Comparison of ENCODE assay signal across 9 cellular contexts in genomic region chr11:35615911-35616900, GRCh38. TPM values are rescaled to one million over a fixed set of nuclear protein-coding genes. Genes with fewer than 3 reads are reported as not detected.
DNase-seq lines count a peak whose midpoint lies in the region; ATAC-seq and TF ChIP-seq lines count a peak whose summit lies in the region.
"Had no signal": no experiment of that assay in that cellular context is flagged by ENCODE, and none has a peak within 500 bp of the region (broad histone marks: within the 10 kb centered on the region; RNA-seq: fewer than 3 reads in every experiment).

No MANE protein-coding gene starts in this region.

- no peaks in the 10 kb centered on the region for H3K36me3 Mint-ChIP-seq in activated naive CD8-positive, alpha-beta T cell treated with anti-CD3 and anti-CD28 coated beads, Interleukin-2, amount 50 U/mL, for 24 hours (ENCODE audit: low read depth)
- H3K36me3 Mint-ChIP-seq in activated naive CD8-positive, alpha-beta T cell treated with anti-CD3 and anti-CD28 coated beads for 36 hours, result no peaks in the 10 kb centered on the region
- no peaks in the 10 kb centered on the region for H3K36me3 Mint-ChIP-seq in effector memory CD8-positive, alpha-beta T cell (ENCODE audit: insufficient read depth)
- no peaks in the 10 kb centered on the region for H3K36me3 Mint-ChIP-seq in natural killer cell

- H3K27me3 Mint-ChIP-seq in activated naive CD8-positive, alpha-beta T cell treated with anti-CD3 and anti-CD28 coated beads, Interleukin-2, amount 50 U/mL, for 24 hours, result peaks cover 51% of the 10 kb centered on the region
- H3K27me3 Mint-ChIP-seq in activated naive CD8-positive, alpha-beta T cell treated with anti-CD3 and anti-CD28 coated beads for 36 hours, result peaks cover 59% of the 10 kb centered on the region
- H3K27me3 Mint-ChIP-seq in effector memory CD8-positive, alpha-beta T cell, result peaks cover 74 to 85% of the 10 kb centered on the region in 2 donors
- peaks cover 41 to 82% of the 10 kb centered on the region in 2 donors for H3K27me3 Mint-ChIP-seq in natural killer cell (ENCODE audit: low read depth in 2 of 2)

- DNase-seq in activated naive CD8-positive, alpha-beta T cell treated with anti-CD3 and anti-CD28 coated beads, Interleukin-2, amount 50 U/mL, for 24 hours, result peak; percentile 6
- DNase-seq in activated naive CD8-positive, alpha-beta T cell treated with anti-CD3 and anti-CD28 coated beads for 36 hours, result no peak
- DNase-seq in LNCaP clone FGC (ENCODE audit: low read depth), result no peak
- peak; percentile 49 for DNase-seq in RPMI8226
- DNase-seq in effector memory CD8-positive, alpha-beta T cell, result peak in 1 of 3 experiments; percentile 15
- DNase-seq in natural killer cell, result no peak
- no peak for DNase-seq in T1000 (lab: John Stamatoyannopoulos, UW)

- H3K4me1 Mint-ChIP-seq in activated naive CD8-positive, alpha-beta T cell treated with anti-CD3 and anti-CD28 coated beads, Interleukin-2, amount 50 U/mL, for 24 hours, result peaks cover 14% of the 10 kb centered on the region
- peaks cover 6% of the 10 kb centered on the region for H3K4me1 Mint-ChIP-seq in activated naive CD8-positive, alpha-beta T cell treated with anti-CD3 and anti-CD28 coated beads for 36 hours
- peaks cover 3 to 5% of the 10 kb centered on the region in 2 donors for H3K4me1 Mint-ChIP-seq in effector memory CD8-positive, alpha-beta T cell (ENCODE audit: low read depth in 2 of 2)
- H3K4me1 Mint-ChIP-seq in natural killer cell, result peaks cover 3 to 5% of the 10 kb centered on the region in 2 donors

- H3K4me3 Mint-ChIP-seq in activated naive CD8-positive, alpha-beta T cell treated with anti-CD3 and anti-CD28 coated beads, Interleukin-2, amount 50 U/mL, for 24 hours, result no peak overlapping the region
- H3K4me3 Mint-ChIP-seq in activated naive CD8-positive, alpha-beta T cell treated with anti-CD3 and anti-CD28 coated beads for 36 hours, result no peak overlapping the region
- H3K4me3 Mint-ChIP-seq in effector memory CD8-positive, alpha-beta T cell, result no peak overlapping the region
- H3K4me3 Mint-ChIP-seq in natural killer cell, result peak overlapping the region; percentile 55
- H3K4me3 Mint-ChIP-seq: dendritic cell treated with granulocyte-macrophage colony-stimulating factor and Interleukin-4, amounts not matched to agents 40 ng/mL and 50 ng/mL, for 4 days had no signal

- TF ChIP-seq CTCF in LNCaP clone FGC (IDR thresholded peaks at IDR 0.05; ENCODE audit: control insufficient read depth, extremely low read depth, insufficient read depth) (peak; percentile 71), natural killer cell (IDR thresholded peaks at IDR 0.05) (peak; percentile 88)

- no peaks in the 10 kb centered on the region for H3K9me3 Mint-ChIP-seq in activated naive CD8-positive, alpha-beta T cell treated with anti-CD3 and anti-CD28 coated beads, Interleukin-2, amount 50 U/mL, for 24 hours
- no peaks in the 10 kb centered on the region for H3K9me3 Mint-ChIP-seq in activated naive CD8-positive, alpha-beta T cell treated with anti-CD3 and anti-CD28 coated beads for 36 hours
- no peaks in the 10 kb centered on the region for H3K9me3 Mint-ChIP-seq in effector memory CD8-positive, alpha-beta T cell
- no peaks in the 10 kb centered on the region for H3K9me3 Mint-ChIP-seq in natural killer cell
- H3K9me3 Mint-ChIP-seq: dendritic cell treated with granulocyte-macrophage colony-stimulating factor and Interleukin-4, amounts not matched to agents 40 ng/mL and 50 ng/mL, for 4 days had no signal

- no peak overlapping the region for H3K27ac Mint-ChIP-seq in activated naive CD8-positive, alpha-beta T cell treated with anti-CD3 and anti-CD28 coated beads, Interleukin-2, amount 50 U/mL, for 24 hours
- no peak overlapping the region for H3K27ac Mint-ChIP-seq in activated naive CD8-positive, alpha-beta T cell treated with anti-CD3 and anti-CD28 coated beads for 36 hours
- H3K27ac Mint-ChIP-seq in effector memory CD8-positive, alpha-beta T cell, result no peak overlapping the region
- no peak overlapping the region for H3K27ac Mint-ChIP-seq in natural killer cell
- H3K27ac Mint-ChIP-seq: dendritic cell treated with granulocyte-macrophage colony-stimulating factor and Interleukin-4, amounts not matched to agents 40 ng/mL and 50 ng/mL, for 4 days had no signal

- ATAC-seq in activated naive CD8-positive, alpha-beta T cell treated with anti-CD3 and anti-CD28 coated beads, Interleukin-2, amount 50 U/mL, for 24 hours, result no peak
- ATAC-seq in effector memory CD8-positive, alpha-beta T cell (replicated peaks), result peak; percentile 65
- ATAC-seq in natural killer cell (peak; percentile 56 to 71 (median 67)), HG02970 (IDR thresholded peaks at IDR 0.05; ENCODE audit: low FRiP score, unreplicated experiment) (no peak)

- intact Hi-C loops in natural killer cell (cut with micrococcal nuclease), result loop anchor here (1.0 to 5.0 kb wide), 5 partner anchors 207 to 877 kb away; no protein-coding TSS in a partner anchor

- no peak overlapping the region for H3K4me3 ChIP-seq in LNCaP clone FGC (ENCODE audit: low read depth, low read length)

RNA-seq across cellular contexts. Expression of gene FJX1, which starts 2.1 kb away (rescaled TPM):
- total RNA-seq in activated naive CD8-positive, alpha-beta T cell treated with anti-CD3 and anti-CD28 coated beads for 36 hours, result 1 to 10 TPM; 2.5 to 3.8 TPM
- total RNA-seq in natural killer cell, result not detected

RNA-seq across cellular contexts. Expression of gene TRIM44, which starts 46.4 kb away (rescaled TPM):
- total RNA-seq in activated naive CD8-positive, alpha-beta T cell treated with anti-CD3 and anti-CD28 coated beads for 36 hours, result 10 to 100 TPM; 40.9 to 41.1 TPM
- total RNA-seq in natural killer cell, result 10 to 100 TPM; 47.0 to 62.6 (median 51.9) TPM

Comparison
In these comparisons a context has a peak if more than half of its experiments do, and no peak if none do; other contexts are left out.
1. DNase-seq: peak in activated naive CD8-positive, alpha-beta T cell treated with anti-CD3 and anti-CD28 coated beads, Interleukin-2, amount 50 U/mL, for 24 hours (single experiment) and RPMI8226 (single experiment); none in activated naive CD8-positive, alpha-beta T cell treated with anti-CD3 and anti-CD28 coated beads for 36 hours (single experiment), LNCaP clone FGC (single experiment), natural killer cell (single experiment) and T1000 (single experiment).
2. ATAC-seq: peak in effector memory CD8-positive, alpha-beta T cell (single experiment) and natural killer cell (3 of 3); none in activated naive CD8-positive, alpha-beta T cell treated with anti-CD3 and anti-CD28 coated beads, Interleukin-2, amount 50 U/mL, for 24 hours (single experiment) and HG02970 (single experiment).